Comparison of ENCODE assay signal across 1 cellular context in the genomic region with DNA sequence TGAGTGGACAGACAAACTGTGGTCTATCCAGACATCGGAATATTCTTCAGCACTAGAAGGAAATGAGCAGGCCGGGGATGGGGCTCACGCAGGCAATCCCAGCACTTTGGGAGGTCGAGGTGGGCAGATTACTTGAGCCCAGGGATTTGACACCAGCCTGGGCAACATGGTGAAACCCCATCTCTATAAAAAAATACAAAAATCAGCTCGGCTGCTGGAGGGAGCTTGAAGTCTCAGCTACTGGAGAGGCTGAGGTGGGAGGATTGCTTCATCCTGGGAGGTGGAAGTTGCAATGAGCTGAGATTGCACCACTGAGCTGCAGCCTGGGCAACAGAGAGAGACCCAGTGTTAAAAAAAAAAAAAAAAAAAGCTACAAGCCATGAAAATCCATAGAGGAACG.
TF ChIP-seq lines count a peak whose summit lies in the region.

No MANE protein-coding gene starts in this region.

TF ChIP-seq in GM23338, 12 proteins besides CTCF, POLR2A, EP300 and RAD21 (continued from another document):
- TF ChIP-seq, protein P1, sequence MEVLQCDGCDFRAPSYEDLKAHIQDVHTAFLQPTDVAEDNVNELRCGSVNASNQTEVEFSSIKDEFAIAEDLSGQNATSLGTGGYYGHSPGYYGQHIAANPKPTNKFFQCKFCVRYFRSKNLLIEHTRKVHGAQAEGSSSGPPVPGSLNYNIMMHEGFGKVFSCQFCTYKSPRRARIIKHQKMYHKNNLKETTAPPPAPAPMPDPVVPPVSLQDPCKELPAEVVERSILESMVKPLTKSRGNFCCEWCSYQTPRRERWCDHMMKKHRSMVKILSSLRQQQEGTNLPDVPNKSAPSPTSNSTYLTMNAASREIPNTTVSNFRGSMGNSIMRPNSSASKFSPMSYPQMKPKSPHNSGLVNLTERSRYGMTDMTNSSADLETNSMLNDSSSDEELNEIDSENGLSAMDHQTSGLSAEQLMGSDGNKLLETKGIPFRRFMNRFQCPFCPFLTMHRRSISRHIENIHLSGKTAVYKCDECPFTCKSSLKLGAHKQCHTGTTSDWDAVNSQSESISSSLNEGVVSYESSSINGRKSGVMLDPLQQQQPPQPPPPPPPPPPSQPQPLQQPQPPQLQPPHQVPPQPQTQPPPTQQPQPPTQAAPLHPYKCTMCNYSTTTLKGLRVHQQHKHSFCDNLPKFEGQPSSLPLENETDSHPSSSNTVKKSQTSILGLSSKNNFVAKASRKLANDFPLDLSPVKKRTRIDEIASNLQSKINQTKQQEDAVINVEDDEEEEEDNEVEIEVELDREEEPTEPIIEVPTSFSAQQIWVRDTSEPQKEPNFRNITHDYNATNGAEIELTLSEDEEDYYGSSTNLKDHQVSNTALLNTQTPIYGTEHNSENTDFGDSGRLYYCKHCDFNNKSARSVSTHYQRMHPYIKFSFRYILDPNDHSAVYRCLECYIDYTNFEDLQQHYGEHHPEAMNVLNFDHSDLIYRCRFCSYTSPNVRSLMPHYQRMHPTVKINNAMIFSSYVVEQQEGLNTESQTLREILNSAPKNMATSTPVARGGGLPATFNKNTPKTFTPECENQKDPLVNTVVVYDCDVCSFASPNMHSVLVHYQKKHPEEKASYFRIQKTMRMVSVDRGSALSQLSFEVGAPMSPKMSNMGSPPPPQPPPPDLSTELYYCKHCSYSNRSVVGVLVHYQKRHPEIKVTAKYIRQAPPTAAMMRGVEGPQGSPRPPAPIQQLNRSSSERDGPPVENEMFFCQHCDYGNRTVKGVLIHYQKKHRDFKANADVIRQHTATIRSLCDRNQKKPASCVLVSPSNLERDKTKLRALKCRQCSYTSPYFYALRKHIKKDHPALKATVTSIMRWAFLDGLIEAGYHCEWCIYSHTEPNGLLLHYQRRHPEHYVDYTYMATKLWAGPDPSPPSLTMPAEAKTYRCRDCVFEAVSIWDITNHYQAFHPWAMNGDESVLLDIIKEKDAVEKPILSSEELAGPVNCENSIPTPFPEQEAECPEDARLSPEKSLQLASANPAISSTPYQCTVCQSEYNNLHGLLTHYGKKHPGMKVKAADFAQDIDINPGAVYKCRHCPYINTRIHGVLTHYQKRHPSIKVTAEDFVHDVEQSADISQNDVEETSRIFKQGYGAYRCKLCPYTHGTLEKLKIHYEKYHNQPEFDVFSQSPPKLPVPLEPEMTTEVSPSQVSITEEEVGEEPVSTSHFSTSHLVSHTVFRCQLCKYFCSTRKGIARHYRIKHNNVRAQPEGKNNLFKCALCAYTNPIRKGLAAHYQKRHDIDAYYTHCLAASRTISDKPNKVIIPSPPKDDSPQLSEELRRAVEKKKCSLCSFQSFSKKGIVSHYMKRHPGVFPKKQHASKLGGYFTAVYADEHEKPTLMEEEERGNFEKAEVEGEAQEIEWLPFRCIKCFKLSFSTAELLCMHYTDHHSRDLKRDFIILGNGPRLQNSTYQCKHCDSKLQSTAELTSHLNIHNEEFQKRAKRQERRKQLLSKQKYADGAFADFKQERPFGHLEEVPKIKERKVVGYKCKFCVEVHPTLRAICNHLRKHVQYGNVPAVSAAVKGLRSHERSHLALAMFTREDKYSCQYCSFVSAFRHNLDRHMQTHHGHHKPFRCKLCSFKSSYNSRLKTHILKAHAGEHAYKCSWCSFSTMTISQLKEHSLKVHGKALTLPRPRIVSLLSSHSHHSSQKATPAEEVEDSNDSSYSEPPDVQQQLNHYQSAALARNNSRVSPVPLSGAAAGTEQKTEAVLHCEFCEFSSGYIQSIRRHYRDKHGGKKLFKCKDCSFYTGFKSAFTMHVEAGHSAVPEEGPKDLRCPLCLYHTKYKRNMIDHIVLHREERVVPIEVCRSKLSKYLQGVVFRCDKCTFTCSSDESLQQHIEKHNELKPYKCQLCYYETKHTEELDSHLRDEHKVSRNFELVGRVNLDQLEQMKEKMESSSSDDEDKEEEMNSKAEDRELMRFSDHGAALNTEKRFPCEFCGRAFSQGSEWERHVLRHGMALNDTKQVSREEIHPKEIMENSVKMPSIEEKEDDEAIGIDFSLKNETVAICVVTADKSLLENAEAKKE (CRISPR knock-in tag; IDR thresholded peaks at IDR 0.05) = no peak
- TF ChIP-seq POLR2AphosphoS5 (IDR thresholded peaks at IDR 0.05; ENCODE audit: low read depth) = no peak
